Comparison of ENCODE assay signal across 14 cellular contexts in genomic region chr1:24872446-24872845, GRCh38.
DNase-seq lines count a peak whose midpoint lies in the region; ATAC-seq lines count a peak whose summit lies in the region.
"Had no signal": no experiment of that assay in that cellular context is flagged by ENCODE, and none has a peak within 500 bp of the region (broad histone marks: within the 10 kb centered on the region; RNA-seq: fewer than 3 reads in every experiment).

No MANE protein-coding gene starts in this region.

- no peak for ATAC-seq in HG02938 (IDR thresholded peaks at IDR 0.05; ENCODE audit: unreplicated experiment)
- ATAC-seq in GM18873 (IDR thresholded peaks at IDR 0.05; ENCODE audit: low FRiP score, unreplicated experiment), result no peak
- ATAC-seq: T-helper 17 cell had no signal

- in situ Hi-C loops in KBM-7 (cut with MboI; ENCODE audit: low pct_unique_long_range_greater_than_20kb, low sequenced_read_pairs), result no loop called here

- DNase-seq in AML-193 (lab: John Stamatoyannopoulos, UW) (peak; percentile 82 to 91), KBM-7 (peak; percentile 99), UCSD-AML1 (lab: John Stamatoyannopoulos, UW; ENCODE audit: unreplicated experiment) (peak; percentile 87), midbrain (lab: John Stamatoyannopoulos, UW) (peak; percentile 34), HK-2 (ENCODE audit: unreplicated experiment) (no peak), kidney tubule cell (ENCODE audit: low spot score) (no peak)
- DNase-seq: activated CD4-positive, alpha-beta T cell treated with anti-CD3 and anti-CD28 coated beads, Interleukin-2, amount 10 ng/mL, durations not matched to agents 7 days and 5 days; dermis blood vessel endothelial cell; DMS79; esophagus squamous epithelium; IMR-90; T-helper 17 cell had no signal

Comparison
In these comparisons a context has a peak if more than half of its experiments do, and no peak if none do; other contexts are left out.
1. DNase-seq: peak in AML-193 (2 of 2), KBM-7 (single experiment), UCSD-AML1 (single experiment) and midbrain (single experiment); none in HK-2 (single experiment) and kidney tubule cell (single experiment).